In genomic region chr11:126305699-126306098, GRCh38 we compare ENCODE assay signal across 9 cellular contexts. TPM values are rescaled to one million over a fixed set of nuclear protein-coding genes. Genes with fewer than 3 reads are reported as not detected.
DNase-seq lines count a peak whose midpoint lies in the region; ATAC-seq and TF ChIP-seq lines count a peak whose summit lies in the region.
"Had no signal": no experiment of that assay in that cellular context is flagged by ENCODE, and none has a peak within 500 bp of the region (broad histone marks: within the 10 kb centered on the region; RNA-seq: fewer than 3 reads in every experiment).

No MANE protein-coding gene starts in this region.

- TF ChIP-seq CTCF in ascending aorta (IDR thresholded peaks at IDR 0.05) (no peak), PC-3 (conservative IDR thresholded peaks at IDR 0.05; ENCODE audit: low read depth, low read length) (no peak)

- CTCF ChIA-PET in PC-3 (lab: Charles Lee): no interaction called here

- H3K4me2 ChIP-seq in PC-3 (ENCODE audit: low read length): no peak overlapping the region

- DNase-seq in immature natural killer cell (no peak), C1 segment of cervical spinal cord (lab: John Stamatoyannopoulos, UW) (no peak), Kasumi-1 (lab: John Stamatoyannopoulos, UW) (no peak), ascending aorta (ENCODE audit: low spot score in 2 of 2) (no peak), PC-3 (no peak)
- DNase-seq: effector CD8-positive, alpha-beta T cell had no signal

- H3K4me1 Mint-ChIP-seq in immature natural killer cell: peaks cover 42 to 58% of the 10 kb centered on the region in 2 donors

- H3K36me3 ChIP-seq in ascending aorta: peaks cover under 1 to 9% of the 10 kb centered on the region in 2 donors
- H3K36me3 ChIP-seq in PC-3 (ENCODE audit: low read depth, low read length): peaks cover 9% of the 10 kb centered on the region; the same call in 1 of the 2 replicates

- peak overlapping the region; percentile 7 to 87 (median 62) for H3K27ac Mint-ChIP-seq in immature natural killer cell

- intact Hi-C loops in ascending aorta (cut with DNase I) (loop anchor here (2.0 kb wide), 1 partner anchor 109 kb away; no protein-coding TSS in a partner anchor), PC-3 (cut with micrococcal nuclease) (no loop called here)

- no peak overlapping the region for H2AFZ ChIP-seq in PC-3 (ENCODE audit: low read length)

- no peak overlapping the region for H3K4me3 ChIP-seq in ascending aorta
- no peak overlapping the region for H3K4me3 ChIP-seq in PC-3 (ENCODE audit: low read length)

- peak overlapping the region; percentile 55 to 80 (median 73) for H3K4me3 Mint-ChIP-seq in immature natural killer cell

- H3K27me3 ChIP-seq in ascending aorta (no peaks in the 10 kb centered on the region), PC-3 (ENCODE audit: low read length) (no peaks in the 10 kb centered on the region)

- ATAC-seq in GM18517 (IDR thresholded peaks at IDR 0.05; ENCODE audit: unreplicated experiment) (peak; percentile 70), GM21576 (IDR thresholded peaks at IDR 0.05; ENCODE audit: unreplicated experiment) (peak; percentile 51), HG03521 (IDR thresholded peaks at IDR 0.05; ENCODE audit: unreplicated experiment) (peak; percentile 56), PC-3 (no peak)

- peaks cover 39% of the 10 kb centered on the region for H3K79me2 ChIP-seq in PC-3 (ENCODE audit: low read length)

- H3K9me3 Mint-ChIP-seq in immature natural killer cell: no peaks in the 10 kb centered on the region

- H3K9me2 ChIP-seq in PC-3 (replicated peaks; ENCODE audit: low read length): no peaks in the 10 kb centered on the region

- no peaks in the 10 kb centered on the region for H3F3A ChIP-seq in PC-3 (ENCODE audit: low read length, unreplicated experiment)

- peaks cover 0 to 6% of the 10 kb centered on the region in 2 donors for H3K4me1 ChIP-seq in ascending aorta
- peaks cover 27% of the 10 kb centered on the region for H3K4me1 ChIP-seq in PC-3 (ENCODE audit: insufficient read depth, low read length)

- no TSS peak for BruUV-seq in PC-3 (replicated peaks; lab: Mats Ljungman, UMichigan)

- no peaks in the 10 kb centered on the region for H4K20me1 ChIP-seq in PC-3 (ENCODE audit: low read length)

- H3K27ac ChIP-seq in ascending aorta (no peak overlapping the region), PC-3 (ENCODE audit: low read length) (no peak overlapping the region)

- H3K9ac ChIP-seq in PC-3 (ENCODE audit: low read length): no peak overlapping the region

- POLR2A ChIA-PET in PC-3 (lab: Charles Lee; ENCODE audit: unreplicated experiment): no interaction called here

- peaks cover 13 to 24% (median 16%) of the 10 kb centered on the region in 3 donors for H3K36me3 Mint-ChIP-seq in immature natural killer cell

- H3K27me3 Mint-ChIP-seq in immature natural killer cell (ENCODE audit: low read depth in 3 of 3): peaks cover 0 to 3% (median 0%) of the 10 kb centered on the region in 3 donors

- H3K9me3 ChIP-seq in ascending aorta: no peaks in the 10 kb centered on the region
- H3K9me3 ChIP-seq in PC-3 (ENCODE audit: low read length): no peaks in the 10 kb centered on the region

RNA-seq across cellular contexts. Expression of gene DCPS, which starts 1.8 kb away (rescaled TPM):
- polyA plus RNA-seq in immature natural killer cell: 10 to 100 TPM; 33.1 to 65.7 (median 40.6) TPM
- total RNA-seq in ascending aorta (19.6 TPM), PC-3 (2014; rRNA removed) (52.6 and 55.1 TPM in 2 replicates)

RNA-seq across cellular contexts. Expression of gene TIRAP, which starts 22.8 kb away (rescaled TPM):
- polyA plus RNA-seq in immature natural killer cell: 10 to 100 TPM in 1 of 3 donors, 1 to 10 TPM in 2; 6.0 to 15.6 (median 6.5) TPM
- 8.7 TPM for total RNA-seq in ascending aorta
- total RNA-seq in PC-3 (2014; rRNA removed): 8.4 and 12.1 TPM in 2 replicates

RNA-seq across cellular contexts. Expression of gene FOXRED1, which starts 36.7 kb away (rescaled TPM):
- 10 to 100 TPM; 19.0 to 37.0 (median 20.5) TPM for polyA plus RNA-seq in immature natural killer cell
- total RNA-seq in ascending aorta: 1.8 TPM
- total RNA-seq in PC-3 (2014; rRNA removed): 55.6 and 72.0 TPM in 2 replicates

RNA-seq across cellular contexts. Expression of gene SRPRA, which starts 37.0 kb away (rescaled TPM):
- polyA plus RNA-seq in immature natural killer cell: 100 to 1,000 TPM in 2 of 3 donors, 10 to 100 TPM in 1; 67.7 to 161 (median 150) TPM
- total RNA-seq in ascending aorta (49.7 TPM), PC-3 (2014; rRNA removed) (140 and 143 TPM in 2 replicates)

RNA-seq across cellular contexts. Expression of gene ST3GAL4, which starts 49.8 kb away (rescaled TPM):
- 10 to 100 TPM; 25.0 to 31.7 (median 30.9) TPM for polyA plus RNA-seq in immature natural killer cell
- total RNA-seq in ascending aorta: 61.4 TPM
- 126 and 148 TPM in 2 replicates for total RNA-seq in PC-3 (2014; rRNA removed)

Comparison
In these comparisons a context has a peak if more than half of its experiments do, and no peak if none do; other contexts are left out.
1. RNA of gene FOXRED1, which starts 36.7 kb away (total RNA-seq): 55.6 to 72.0 TPM in PC-3; 1.8 TPM in ascending aorta (single experiment); every median in the first group is over 10 times any median in the second.